Comparison of ENCODE assay signal across 1 cellular context in the genomic region with DNA sequence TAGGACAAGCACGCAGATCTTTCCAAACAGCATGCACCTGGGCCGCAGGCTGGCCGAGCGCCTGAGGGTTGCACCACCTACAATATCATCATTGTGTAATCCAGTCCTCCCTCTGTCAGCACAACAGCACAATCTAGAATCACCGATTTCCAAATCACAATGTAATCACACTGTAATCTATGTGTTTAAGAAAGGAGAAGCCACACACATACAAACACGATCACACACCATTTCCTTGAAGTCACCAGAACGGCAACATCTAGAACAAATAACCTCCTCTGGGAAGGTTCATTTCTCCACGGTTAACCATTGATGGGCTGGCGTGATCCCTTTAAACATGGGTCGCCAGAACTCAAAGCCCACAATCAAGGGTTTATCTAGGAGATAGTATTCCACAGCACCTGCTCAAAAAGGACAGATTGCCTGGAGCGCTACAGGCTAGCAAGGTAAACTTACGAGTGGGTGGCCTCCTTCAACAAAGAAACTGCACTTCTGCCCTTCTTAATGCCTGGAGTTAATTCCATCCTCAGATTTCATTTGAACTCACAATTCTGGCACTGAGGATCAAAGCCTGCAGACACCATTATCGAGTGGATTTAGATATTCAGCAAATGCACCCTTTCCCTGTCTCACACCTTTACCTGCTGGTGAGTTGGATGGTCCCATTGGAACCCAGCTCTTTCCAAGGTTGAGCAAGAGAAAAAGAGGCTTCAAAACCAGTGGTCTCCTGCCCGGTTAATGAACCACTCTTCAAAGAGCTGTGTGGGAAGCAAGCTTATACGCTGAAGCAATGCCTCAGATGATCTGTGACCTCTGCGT.
TF ChIP-seq lines count a peak whose summit lies in the region.

No MANE protein-coding gene starts in this region.

TF ChIP-seq in HepG2, 621 proteins besides CTCF, POLR2A, EP300 and RAD21 (continued from another document and continues in another):
- TF ChIP-seq, protein P1, sequence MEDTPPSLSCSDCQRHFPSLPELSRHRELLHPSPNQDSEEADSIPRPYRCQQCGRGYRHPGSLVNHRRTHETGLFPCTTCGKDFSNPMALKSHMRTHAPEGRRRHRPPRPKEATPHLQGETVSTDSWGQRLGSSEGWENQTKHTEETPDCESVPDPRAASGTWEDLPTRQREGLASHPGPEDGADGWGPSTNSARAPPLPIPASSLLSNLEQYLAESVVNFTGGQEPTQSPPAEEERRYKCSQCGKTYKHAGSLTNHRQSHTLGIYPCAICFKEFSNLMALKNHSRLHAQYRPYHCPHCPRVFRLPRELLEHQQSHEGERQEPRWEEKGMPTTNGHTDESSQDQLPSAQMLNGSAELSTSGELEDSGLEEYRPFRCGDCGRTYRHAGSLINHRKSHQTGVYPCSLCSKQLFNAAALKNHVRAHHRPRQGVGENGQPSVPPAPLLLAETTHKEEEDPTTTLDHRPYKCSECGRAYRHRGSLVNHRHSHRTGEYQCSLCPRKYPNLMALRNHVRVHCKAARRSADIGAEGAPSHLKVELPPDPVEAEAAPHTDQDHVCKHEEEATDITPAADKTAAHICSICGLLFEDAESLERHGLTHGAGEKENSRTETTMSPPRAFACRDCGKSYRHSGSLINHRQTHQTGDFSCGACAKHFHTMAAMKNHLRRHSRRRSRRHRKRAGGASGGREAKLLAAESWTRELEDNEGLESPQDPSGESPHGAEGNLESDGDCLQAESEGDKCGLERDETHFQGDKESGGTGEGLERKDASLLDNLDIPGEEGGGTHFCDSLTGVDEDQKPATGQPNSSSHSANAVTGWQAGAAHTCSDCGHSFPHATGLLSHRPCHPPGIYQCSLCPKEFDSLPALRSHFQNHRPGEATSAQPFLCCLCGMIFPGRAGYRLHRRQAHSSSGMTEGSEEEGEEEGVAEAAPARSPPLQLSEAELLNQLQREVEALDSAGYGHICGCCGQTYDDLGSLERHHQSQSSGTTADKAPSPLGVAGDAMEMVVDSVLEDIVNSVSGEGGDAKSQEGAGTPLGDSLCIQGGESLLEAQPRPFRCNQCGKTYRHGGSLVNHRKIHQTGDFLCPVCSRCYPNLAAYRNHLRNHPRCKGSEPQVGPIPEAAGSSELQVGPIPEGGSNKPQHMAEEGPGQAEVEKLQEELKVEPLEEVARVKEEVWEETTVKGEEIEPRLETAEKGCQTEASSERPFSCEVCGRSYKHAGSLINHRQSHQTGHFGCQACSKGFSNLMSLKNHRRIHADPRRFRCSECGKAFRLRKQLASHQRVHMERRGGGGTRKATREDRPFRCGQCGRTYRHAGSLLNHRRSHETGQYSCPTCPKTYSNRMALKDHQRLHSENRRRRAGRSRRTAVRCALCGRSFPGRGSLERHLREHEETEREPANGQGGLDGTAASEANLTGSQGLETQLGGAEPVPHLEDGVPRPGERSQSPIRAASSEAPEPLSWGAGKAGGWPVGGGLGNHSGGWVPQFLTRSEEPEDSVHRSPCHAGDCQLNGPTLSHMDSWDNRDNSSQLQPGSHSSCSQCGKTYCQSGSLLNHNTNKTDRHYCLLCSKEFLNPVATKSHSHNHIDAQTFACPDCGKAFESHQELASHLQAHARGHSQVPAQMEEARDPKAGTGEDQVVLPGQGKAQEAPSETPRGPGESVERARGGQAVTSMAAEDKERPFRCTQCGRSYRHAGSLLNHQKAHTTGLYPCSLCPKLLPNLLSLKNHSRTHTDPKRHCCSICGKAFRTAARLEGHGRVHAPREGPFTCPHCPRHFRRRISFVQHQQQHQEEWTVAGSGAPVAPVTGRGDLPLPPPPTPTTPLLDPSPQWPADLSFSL (CRISPR knock-in tag; IDR thresholded peaks at IDR 0.05): peak; percentile 92
- TF ChIP-seq MIER2 (CRISPR knock-in tag; IDR thresholded peaks at IDR 0.05) (peak; percentile 76; the same call in 1 of the 2 replicates), ATF2 (CRISPR knock-in tag; IDR thresholded peaks at IDR 0.05) (peak; percentile 90), FOXO1 (CRISPR knock-in tag; IDR thresholded peaks at IDR 0.05) (peak; percentile 89), SMARCE1 (IDR thresholded peaks at IDR 0.05; ENCODE audit: borderline replicate concordance) (no peak), PRPF4 (IDR thresholded peaks at IDR 0.05; ENCODE audit: low read depth, low read length, poor library complexity, severe bottlenecking) (no peak), ZNF451 (CRISPR knock-in tag; IDR thresholded peaks at IDR 0.05) (no peak), TMF1 (CRISPR knock-in tag; IDR thresholded peaks at IDR 0.05; ENCODE audit: low read depth) (no peak), MIXL1 (CRISPR knock-in tag; IDR thresholded peaks at IDR 0.05) (peak; percentile 94), CEBPB (IDR thresholded peaks at IDR 0.05; ENCODE audit: borderline replicate concordance, low read depth, low read length) (peak; percentile 100), ZNF652 (CRISPR knock-in tag; IDR thresholded peaks at IDR 0.05; ENCODE audit: borderline replicate concordance, low read depth) (peak; percentile 97), NKX3-1 (CRISPR knock-in tag; IDR thresholded peaks at IDR 0.05) (peak; percentile 62), GPBP1L1 (CRISPR knock-in tag; IDR thresholded peaks at IDR 0.05) (no peak), THAP9 (CRISPR knock-in tag; IDR thresholded peaks at IDR 0.05; ENCODE audit: borderline replicate concordance) (peak; percentile 42; the same call in 1 of the 2 replicates), NCOA2 (CRISPR knock-in tag; IDR thresholded peaks at IDR 0.05) (peak; percentile 93), PITX1 (CRISPR knock-in tag; IDR thresholded peaks at IDR 0.05) (peak; percentile 92), HCFC1 (IDR thresholded peaks at IDR 0.05; ENCODE audit: low read depth, low read length) (0 out of 2 replicates have a peak, but pooled peaks have one; percentile 10), MATR3 (CRISPR knock-in tag; IDR thresholded peaks at IDR 0.05) (no peak), ONECUT2 (CRISPR knock-in tag; IDR thresholded peaks at IDR 0.05) (peak; percentile 50; the same call in 1 of the 2 replicates), NONO (IDR thresholded peaks at IDR 0.05) (no peak), NONO (CRISPR knock-in tag; conservative IDR thresholded peaks at IDR 0.05) (peak; percentile 46), KDM4B (CRISPR knock-in tag; IDR thresholded peaks at IDR 0.05) (peak; percentile 80; the same call in 1 of the 2 replicates), ZNF619 (CRISPR knock-in tag; IDR thresholded peaks at IDR 0.05) (0 out of 2 replicates have a peak, but pooled peaks have one; percentile 11), ZNF142 (CRISPR knock-in tag; IDR thresholded peaks at IDR 0.05) (peak; percentile 66; the same call in 1 of the 2 replicates), GMEB1 (CRISPR knock-in tag; IDR thresholded peaks at IDR 0.05; ENCODE audit: borderline replicate concordance) (no peak), ZC3H13 (CRISPR knock-in tag; IDR thresholded peaks at IDR 0.05) (peak; percentile 87), SP1 (IDR thresholded peaks at IDR 0.05) (no peak), SP1 (CRISPR knock-in tag; IDR thresholded peaks at IDR 0.05) (no peak; the same call in 1 of the 2 replicates), HMG20A (CRISPR knock-in tag; IDR thresholded peaks at IDR 0.05; ENCODE audit: borderline replicate concordance) (peak; percentile 95)
- TF ChIP-seq, protein P2, sequence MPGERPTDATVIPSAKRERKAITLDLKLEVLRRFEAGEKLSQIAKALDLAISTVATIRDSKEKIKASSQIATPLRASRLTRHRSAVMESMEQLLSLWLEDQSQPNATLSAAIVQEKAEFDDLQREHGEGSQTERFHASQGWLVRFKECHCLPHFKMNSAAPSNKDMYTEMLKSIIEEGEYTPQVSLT (CRISPR knock-in tag; IDR thresholded peaks at IDR 0.05; ENCODE audit: borderline replicate concordance, low read depth): no peak
